Comparison of ENCODE assay signal across 8 cellular contexts in genomic region chr20:53872561-53873248, GRCh38.
DNase-seq lines count a peak whose midpoint lies in the region; ATAC-seq lines count a peak whose summit lies in the region.

No MANE protein-coding gene starts in this region.

- peak overlapping the region; percentile 98 for H3K27ac Mint-ChIP-seq in activated naive CD4-positive, alpha-beta T cell treated with anti-CD3 and anti-CD28 coated beads, Interleukin-2, amount 10 ng/mL, durations not matched to agents 7 days and 5 days

- no peaks in the 10 kb centered on the region for H3K36me3 ChIP-seq in muscle layer of duodenum (ENCODE audit: control insufficient read depth in 1 of 2, insufficient read depth in 2 of 2, low read length in 2 of 2)

- H3K27me3 Mint-ChIP-seq in activated naive CD4-positive, alpha-beta T cell treated with anti-CD3 and anti-CD28 coated beads, Interleukin-2, amount 10 ng/mL, durations not matched to agents 7 days and 5 days: peaks cover 11% of the 10 kb centered on the region

- H3K36me3 Mint-ChIP-seq in activated naive CD4-positive, alpha-beta T cell treated with anti-CD3 and anti-CD28 coated beads, Interleukin-2, amount 10 ng/mL, durations not matched to agents 7 days and 5 days: peaks cover 2% of the 10 kb centered on the region

- CTCF ChIA-PET in activated naive CD4-positive, alpha-beta T cell treated with anti-CD3 and anti-CD28 coated beads, Interleukin-2, amount 10 ng/mL, durations not matched to agents 7 days and 5 days (lab: Charles Lee): interaction anchor here (0.7 to 3.1 kb wide), 16 partner anchors 8 to 293 kb away, joined by 3 to 19 read pairs (median 4); no protein-coding TSS in a partner anchor

- DNase-seq in NK-92 treated with Interleukin-12 subunit alpha and Interleukin-12 subunit beta, amount 100 ng/mL, for 24 hours (lab: John Stamatoyannopoulos, UW): peak; percentile 38
- DNase-seq in NK-92 (lab: John Stamatoyannopoulos, UW; ENCODE audit: unreplicated experiment) (no peak), M059J (ENCODE audit: low read depth) (peak; percentile 66), DMS114 treated with DMSO at 0.1 percent for 48 hours (lab: John Stamatoyannopoulos, UW; ENCODE audit: unreplicated experiment) (no peak), OCI-M2 (lab: John Stamatoyannopoulos, UW; ENCODE audit: unreplicated experiment) (no peak)
- DNase-seq in activated naive CD4-positive, alpha-beta T cell treated with anti-CD3 and anti-CD28 coated beads, Interleukin-2, amount 10 ng/mL, durations not matched to agents 7 days and 5 days: peak; percentile 72

- peaks cover 0 to 14% of the 10 kb centered on the region in 2 donors for H3K4me1 ChIP-seq in muscle layer of duodenum (ENCODE audit: control insufficient read depth in 1 of 2, insufficient read depth in 2 of 2, low read length in 2 of 2)

- no peak overlapping the region for H3K4me3 ChIP-seq in muscle layer of duodenum (ENCODE audit: low read depth in 1 of 2, low read length in 2 of 2)

- ATAC-seq in HG02571 (IDR thresholded peaks at IDR 0.05; ENCODE audit: unreplicated experiment): no peak

- H3K27me3 ChIP-seq in muscle layer of duodenum (ENCODE audit: low read depth, low read length): no peaks in the 10 kb centered on the region

- peaks cover 2% of the 10 kb centered on the region for H3K9me3 Mint-ChIP-seq in activated naive CD4-positive, alpha-beta T cell treated with anti-CD3 and anti-CD28 coated beads, Interleukin-2, amount 10 ng/mL, durations not matched to agents 7 days and 5 days

- H3K4me3 Mint-ChIP-seq in activated naive CD4-positive, alpha-beta T cell treated with anti-CD3 and anti-CD28 coated beads, Interleukin-2, amount 10 ng/mL, durations not matched to agents 7 days and 5 days: peak overlapping the region; percentile 76

- peaks cover 63% of the 10 kb centered on the region for H3K4me1 Mint-ChIP-seq in activated naive CD4-positive, alpha-beta T cell treated with anti-CD3 and anti-CD28 coated beads, Interleukin-2, amount 10 ng/mL, durations not matched to agents 7 days and 5 days

- peak overlapping the region; percentile 37 for H3K27ac ChIP-seq in muscle layer of duodenum (ENCODE audit: low read length)

- no peaks in the 10 kb centered on the region for H3K9me3 ChIP-seq in muscle layer of duodenum (ENCODE audit: control insufficient read depth in 1 of 2, low read length in 2 of 2)

Comparison
In these comparisons a context has a peak if more than half of its experiments do, and no peak if none do; other contexts are left out.
1. DNase-seq: peak in NK-92 treated with Interleukin-12 subunit alpha and Interleukin-12 subunit beta, amount 100 ng/mL, for 24 hours (single experiment), M059J (single experiment) and activated naive CD4-positive, alpha-beta T cell treated with anti-CD3 and anti-CD28 coated beads, Interleukin-2, amount 10 ng/mL, durations not matched to agents 7 days and 5 days (single experiment); none in NK-92 (single experiment), DMS114 treated with DMSO at 0.1 percent for 48 hours (single experiment) and OCI-M2 (single experiment).